In genomic region chr6:102197211-102197610, GRCh38 we compare ENCODE assay signal across 19 cellular contexts.
"Had no signal": no experiment of that assay in that cellular context is flagged by ENCODE, and none has a peak within 500 bp of the region (broad histone marks: within the 10 kb centered on the region; RNA-seq: fewer than 3 reads in every experiment).

No MANE protein-coding gene starts in this region.

- H3K4me1 ChIP-seq: gastroesophageal sphincter, lower lobe of right lung, right atrium auricular region, thyroid gland had no signal

- H3K4me3 ChIP-seq: gastroesophageal sphincter, lower lobe of right lung, right atrium auricular region, thyroid gland had no signal

- ATAC-seq: activated CD4-positive, alpha-beta T cell treated with anti-CD3 and anti-CD28 coated beads for 36 hours; activated T-cell treated with anti-CD3 and anti-CD28 coated beads, Interleukin-2, amount 50 U/mL, for 4 hours; gastroesophageal sphincter; lower lobe of right lung; naive thymus-derived CD4-positive, alpha-beta T cell; stimulated activated naive CD8-positive, alpha-beta T cell treated with anti-CD3 and anti-CD28 coated beads, Interleukin-15, Interleukin-2, amounts not matched to agents 100 U/mL and 50 U/mL, for 24 hours had no signal

- H3K36me3 Mint-ChIP-seq: activated naive CD8-positive, alpha-beta T cell treated with anti-CD3 and anti-CD28 coated beads, Interleukin-2, amount 10 ng/mL, durations not matched to agents 7 days and 5 days had no signal

- H3K27me3 ChIP-seq: gastroesophageal sphincter, right atrium auricular region, thyroid gland had no signal

- H3K9me3 ChIP-seq: thyroid gland had no signal

- H3K4me3 Mint-ChIP-seq: activated CD4-positive, alpha-beta T cell treated with anti-CD3 and anti-CD28 coated beads for 36 hours; activated naive CD8-positive, alpha-beta T cell treated with anti-CD3 and anti-CD28 coated beads, Interleukin-2, amount 10 ng/mL, durations not matched to agents 7 days and 5 days; activated T-cell treated with anti-CD3 and anti-CD28 coated beads, Interleukin-2, amount 50 U/mL, for 4 hours; naive thymus-derived CD4-positive, alpha-beta T cell; T-helper 2 cell treated with Interferon-gamma antibody and Interleukin-4, amounts not matched to agents 5 μg/mL and 100 μg/mL, for 36 hours had no signal

- H3K27ac ChIP-seq: epithelial cell of prostate, gastroesophageal sphincter, lower lobe of right lung, right atrium auricular region, thyroid gland had no signal

- H3K36me3 ChIP-seq: gastroesophageal sphincter, lower lobe of right lung, right atrium auricular region, thyroid gland had no signal

- H3K27me3 Mint-ChIP-seq: activated CD4-positive, alpha-beta T cell treated with anti-CD3 and anti-CD28 coated beads for 36 hours; activated naive CD8-positive, alpha-beta T cell treated with anti-CD3 and anti-CD28 coated beads, Interleukin-2, amount 10 ng/mL, durations not matched to agents 7 days and 5 days; naive thymus-derived CD4-positive, alpha-beta T cell; progenitor cell of endocrine pancreas had no signal

- H3K4me1 Mint-ChIP-seq: activated CD4-positive, alpha-beta T cell treated with anti-CD3 and anti-CD28 coated beads for 36 hours; activated naive CD8-positive, alpha-beta T cell treated with anti-CD3 and anti-CD28 coated beads, Interleukin-2, amount 10 ng/mL, durations not matched to agents 7 days and 5 days; naive thymus-derived CD4-positive, alpha-beta T cell had no signal

- H3K27ac Mint-ChIP-seq: activated CD4-positive, alpha-beta T cell treated with anti-CD3 and anti-CD28 coated beads for 36 hours; activated naive CD8-positive, alpha-beta T cell treated with anti-CD3 and anti-CD28 coated beads, Interleukin-2, amount 10 ng/mL, durations not matched to agents 7 days and 5 days; naive thymus-derived CD4-positive, alpha-beta T cell; progenitor cell of endocrine pancreas; T-helper 2 cell treated with Interferon-gamma antibody and Interleukin-4, amounts not matched to agents 5 μg/mL and 100 μg/mL, for 36 hours had no signal

- DNase-seq: activated CD4-positive, alpha-beta T cell treated with anti-CD3 and anti-CD28 coated beads for 36 hours; activated CD4-positive, alpha-beta T cell treated with anti-CD3 and anti-CD28 coated beads, Interleukin-2, amount 50 U/mL, for 4 hours; activated CD8-positive, alpha-beta memory T cell treated with anti-CD3 and anti-CD28 coated beads, Interleukin-2, amount 50 U/mL, for 48 hours; activated naive CD4-positive, alpha-beta T cell treated with Interleukin-2 at 50 U/mL for 16 hours; activated naive CD8-positive, alpha-beta T cell treated with anti-CD3 and anti-CD28 coated beads, Interleukin-2, amount 10 ng/mL, durations not matched to agents 7 days and 5 days; activated T-cell treated with anti-CD3 and anti-CD28 coated beads, Interleukin-2, amount 50 U/mL, for 4 hours; amygdala; cortex of kidney; kidney; lower lobe of right lung; naive thymus-derived CD4-positive, alpha-beta T cell; stimulated activated CD4-positive, alpha-beta T cell treated with anti-CD3 and anti-CD28 coated beads, Interleukin-4, amount 100 ng/mL, for 24 hours; stimulated activated naive CD8-positive, alpha-beta T cell treated with anti-CD3 and anti-CD28 coated beads, Interleukin-15, Interleukin-2, amounts not matched to agents 100 U/mL and 50 U/mL, for 24 hours; thyroid gland had no signal
